ENCODE assay signal across 9 cellular contexts in genomic region chr5:159331099-159331973, GRCh38. TPM values are rescaled to one million over a fixed set of nuclear protein-coding genes. Genes with fewer than 3 reads are reported as not detected.
A peak's percentile ranks its signal among the peaks of the same experiment; 100 is the strongest.
DNase-seq lines count a peak whose midpoint lies in the region; ATAC-seq, FAIRE-seq and TF ChIP-seq lines count a peak whose summit lies in the region.
"Had no signal": no experiment of that assay in that cellular context is flagged by ENCODE, and none has a peak within 500 bp of the region (broad histone marks: within the 10 kb centered on the region; RNA-seq: fewer than 3 reads in every experiment).

No MANE protein-coding gene starts in this region.

- no peak for FAIRE-seq in D721Med (lab: Jason Lieb, UNC)
- FAIRE-seq: endometrium had no signal

- peak overlapping the region; percentile 75 for H3K4me3 Mint-ChIP-seq in WTC11

- peak; percentile 61 for ATAC-seq in GM21447 (IDR thresholded peaks at IDR 0.05; ENCODE audit: unreplicated experiment)
- peak; percentile 90 for ATAC-seq in WTC11

- H3K4me3 ChIP-seq in cardiac fibroblast (replicated peaks in 1 of 2; ENCODE audit: low read depth in 2 of 2, low read length in 2 of 2), result peak overlapping the region; percentile 49 to 52

- no peaks in the 10 kb centered on the region; the same call in 1 of the 2 replicates for H3K27me3 Mint-ChIP-seq in WTC11 (ENCODE audit: low read depth)

- H3K27ac Mint-ChIP-seq in WTC11, result no peak overlapping the region

- no peaks in the 10 kb centered on the region for H3K9me3 Mint-ChIP-seq in WTC11

- H3K4me1 Mint-ChIP-seq in WTC11, result peaks cover 13% of the 10 kb centered on the region

- TF ChIP-seq CTCF in D721Med (IDR thresholded peaks at IDR 0.05; ENCODE audit: insufficient read depth, missing control alignments) (peak; percentile 52), WTC11 (IDR thresholded peaks at IDR 0.05) (peak; percentile 89), cardiac fibroblast (IDR thresholded peaks at IDR 0.05; ENCODE audit: low read depth, low read length) (peak; percentile 78)

- DNase-seq in D721Med (ENCODE audit: insufficient read length, low spot score) (peak; percentile 62), LHCN-M2 (ENCODE audit: low read depth) (peak; percentile 34), WTC11 (ENCODE audit: low spot score) (peak; percentile 82), cardiac fibroblast (ENCODE audit: low read depth in 2 of 2) (peak; percentile 43 to 54), kidney tubule cell (ENCODE audit: low spot score) (peak; percentile 59), 8988T (no peak)
- DNase-seq in stimulated activated CD4-positive, alpha-beta T cell treated with anti-CD3 and anti-CD28 coated beads, Interleukin-2, amount 100 ng/mL, for 48 hours, result peak; percentile 77 to 78

- H3K36me3 Mint-ChIP-seq in WTC11, result no peaks in the 10 kb centered on the region

- POLR2A ChIA-PET in WTC11 (lab: Charles Lee), result no interaction called here

- CTCF ChIA-PET in WTC11 (lab: Charles Lee), result interaction anchor here (0.6 to 1.3 kb wide), 19 partner anchors 9 to 656 kb away, joined by 3 to 15 read pairs (median 3); no protein-coding TSS in a partner anchor

TF ChIP-seq in WTC11, 78 proteins besides CTCF, POLR2A, EP300 and RAD21 (continues in another document):
- TF ChIP-seq NFATC4 (CRISPR knock-in tag; IDR thresholded peaks at IDR 0.05), result no peak
- TF ChIP-seq, protein P1, sequence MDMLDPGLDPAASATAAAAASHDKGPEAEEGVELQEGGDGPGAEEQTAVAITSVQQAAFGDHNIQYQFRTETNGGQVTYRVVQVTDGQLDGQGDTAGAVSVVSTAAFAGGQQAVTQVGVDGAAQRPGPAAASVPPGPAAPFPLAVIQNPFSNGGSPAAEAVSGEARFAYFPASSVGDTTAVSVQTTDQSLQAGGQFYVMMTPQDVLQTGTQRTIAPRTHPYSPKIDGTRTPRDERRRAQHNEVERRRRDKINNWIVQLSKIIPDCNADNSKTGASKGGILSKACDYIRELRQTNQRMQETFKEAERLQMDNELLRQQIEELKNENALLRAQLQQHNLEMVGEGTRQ (CRISPR knock-in tag; IDR thresholded peaks at IDR 0.05), result 0 out of 2 replicates have a peak, but pooled peaks have one; percentile 17
- no peak for TF ChIP-seq TEAD4 (CRISPR knock-in tag; IDR thresholded peaks at IDR 0.05)
- TF ChIP-seq RORB (CRISPR knock-in tag; IDR thresholded peaks at IDR 0.05), result no peak
- no peak for TF ChIP-seq GABPB1 (CRISPR knock-in tag; IDR thresholded peaks at IDR 0.05)
- TF ChIP-seq, protein P2, sequence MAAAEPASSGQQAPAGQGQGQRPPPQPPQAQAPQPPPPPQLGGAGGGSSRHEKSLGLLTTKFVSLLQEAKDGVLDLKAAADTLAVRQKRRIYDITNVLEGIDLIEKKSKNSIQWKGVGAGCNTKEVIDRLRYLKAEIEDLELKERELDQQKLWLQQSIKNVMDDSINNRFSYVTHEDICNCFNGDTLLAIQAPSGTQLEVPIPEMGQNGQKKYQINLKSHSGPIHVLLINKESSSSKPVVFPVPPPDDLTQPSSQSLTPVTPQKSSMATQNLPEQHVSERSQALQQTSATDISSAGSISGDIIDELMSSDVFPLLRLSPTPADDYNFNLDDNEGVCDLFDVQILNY (CRISPR knock-in tag; IDR thresholded peaks at IDR 0.05), result peak; percentile 75; the same call in 1 of the 2 replicates
- TF ChIP-seq OVOL2 (CRISPR knock-in tag; IDR thresholded peaks at IDR 0.05; ENCODE audit: borderline replicate concordance), result no peak
- no peak for TF ChIP-seq ZNF263 (CRISPR knock-in tag; IDR thresholded peaks at IDR 0.05; ENCODE audit: low read depth)
- no peak for TF ChIP-seq CDX4 (CRISPR knock-in tag; IDR thresholded peaks at IDR 0.05; ENCODE audit: borderline replicate concordance)
- TF ChIP-seq SOX15 (CRISPR knock-in tag; IDR thresholded peaks at IDR 0.05), result no peak
- no peak for TF ChIP-seq STAT6 (CRISPR knock-in tag; conservative IDR thresholded peaks at IDR 0.05; ENCODE audit: low read depth)
- TF ChIP-seq, protein P3, sequence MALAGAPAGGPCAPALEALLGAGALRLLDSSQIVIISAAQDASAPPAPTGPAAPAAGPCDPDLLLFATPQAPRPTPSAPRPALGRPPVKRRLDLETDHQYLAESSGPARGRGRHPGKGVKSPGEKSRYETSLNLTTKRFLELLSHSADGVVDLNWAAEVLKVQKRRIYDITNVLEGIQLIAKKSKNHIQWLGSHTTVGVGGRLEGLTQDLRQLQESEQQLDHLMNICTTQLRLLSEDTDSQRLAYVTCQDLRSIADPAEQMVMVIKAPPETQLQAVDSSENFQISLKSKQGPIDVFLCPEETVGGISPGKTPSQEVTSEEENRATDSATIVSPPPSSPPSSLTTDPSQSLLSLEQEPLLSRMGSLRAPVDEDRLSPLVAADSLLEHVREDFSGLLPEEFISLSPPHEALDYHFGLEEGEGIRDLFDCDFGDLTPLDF (CRISPR knock-in tag; IDR thresholded peaks at IDR 0.05), result no peak
- TF ChIP-seq, protein P4, sequence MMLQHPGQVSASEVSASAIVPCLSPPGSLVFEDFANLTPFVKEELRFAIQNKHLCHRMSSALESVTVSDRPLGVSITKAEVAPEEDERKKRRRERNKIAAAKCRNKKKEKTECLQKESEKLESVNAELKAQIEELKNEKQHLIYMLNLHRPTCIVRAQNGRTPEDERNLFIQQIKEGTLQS (CRISPR knock-in tag; conservative IDR thresholded peaks at IDR 0.05), result no peak
- TF ChIP-seq CBFB (CRISPR knock-in tag; IDR thresholded peaks at IDR 0.05; ENCODE audit: low read depth), result no peak
- no peak for TF ChIP-seq ZNF317 (CRISPR knock-in tag; IDR thresholded peaks at IDR 0.05; ENCODE audit: borderline replicate concordance, low read depth)
- TF ChIP-seq IRF2 (CRISPR knock-in tag; IDR thresholded peaks at IDR 0.05; ENCODE audit: borderline replicate concordance, low read depth), result no peak
- TF ChIP-seq, protein P5, sequence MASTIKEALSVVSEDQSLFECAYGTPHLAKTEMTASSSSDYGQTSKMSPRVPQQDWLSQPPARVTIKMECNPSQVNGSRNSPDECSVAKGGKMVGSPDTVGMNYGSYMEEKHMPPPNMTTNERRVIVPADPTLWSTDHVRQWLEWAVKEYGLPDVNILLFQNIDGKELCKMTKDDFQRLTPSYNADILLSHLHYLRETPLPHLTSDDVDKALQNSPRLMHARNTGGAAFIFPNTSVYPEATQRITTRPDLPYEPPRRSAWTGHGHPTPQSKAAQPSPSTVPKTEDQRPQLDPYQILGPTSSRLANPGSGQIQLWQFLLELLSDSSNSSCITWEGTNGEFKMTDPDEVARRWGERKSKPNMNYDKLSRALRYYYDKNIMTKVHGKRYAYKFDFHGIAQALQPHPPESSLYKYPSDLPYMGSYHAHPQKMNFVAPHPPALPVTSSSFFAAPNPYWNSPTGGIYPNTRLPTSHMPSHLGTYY (CRISPR knock-in tag; IDR thresholded peaks at IDR 0.05), result no peak
- no peak for TF ChIP-seq PRRX2 (CRISPR knock-in tag; IDR thresholded peaks at IDR 0.05)
- TF ChIP-seq, protein P6, sequence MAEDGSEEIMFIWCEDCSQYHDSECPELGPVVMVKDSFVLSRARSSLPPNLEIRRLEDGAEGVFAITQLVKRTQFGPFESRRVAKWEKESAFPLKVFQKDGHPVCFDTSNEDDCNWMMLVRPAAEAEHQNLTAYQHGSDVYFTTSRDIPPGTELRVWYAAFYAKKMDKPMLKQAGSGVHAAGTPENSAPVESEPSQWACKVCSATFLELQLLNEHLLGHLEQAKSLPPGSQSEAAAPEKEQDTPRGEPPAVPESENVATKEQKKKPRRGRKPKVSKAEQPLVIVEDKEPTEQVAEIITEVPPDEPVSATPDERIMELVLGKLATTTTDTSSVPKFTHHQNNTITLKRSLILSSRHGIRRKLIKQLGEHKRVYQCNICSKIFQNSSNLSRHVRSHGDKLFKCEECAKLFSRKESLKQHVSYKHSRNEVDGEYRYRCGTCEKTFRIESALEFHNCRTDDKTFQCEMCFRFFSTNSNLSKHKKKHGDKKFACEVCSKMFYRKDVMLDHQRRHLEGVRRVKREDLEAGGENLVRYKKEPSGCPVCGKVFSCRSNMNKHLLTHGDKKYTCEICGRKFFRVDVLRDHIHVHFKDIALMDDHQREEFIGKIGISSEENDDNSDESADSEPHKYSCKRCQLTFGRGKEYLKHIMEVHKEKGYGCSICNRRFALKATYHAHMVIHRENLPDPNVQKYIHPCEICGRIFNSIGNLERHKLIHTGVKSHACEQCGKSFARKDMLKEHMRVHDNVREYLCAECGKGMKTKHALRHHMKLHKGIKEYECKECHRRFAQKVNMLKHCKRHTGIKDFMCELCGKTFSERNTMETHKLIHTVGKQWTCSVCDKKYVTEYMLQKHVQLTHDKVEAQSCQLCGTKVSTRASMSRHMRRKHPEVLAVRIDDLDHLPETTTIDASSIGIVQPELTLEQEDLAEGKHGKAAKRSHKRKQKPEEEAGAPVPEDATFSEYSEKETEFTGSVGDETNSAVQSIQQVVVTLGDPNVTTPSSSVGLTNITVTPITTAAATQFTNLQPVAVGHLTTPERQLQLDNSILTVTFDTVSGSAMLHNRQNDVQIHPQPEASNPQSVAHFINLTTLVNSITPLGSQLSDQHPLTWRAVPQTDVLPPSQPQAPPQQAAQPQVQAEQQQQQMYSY (CRISPR knock-in tag; IDR thresholded peaks at IDR 0.05), result peak; percentile 77

RNA-seq across cellular contexts. Expression of gene IL12B, which starts 1.0 kb away (rescaled TPM):
- total RNA-seq in LHCN-M2 (2014; rRNA removed) (not detected in 2 replicates), WTC11 (2021) (not detected in 3 replicates)
- polyA plus RNA-seq in LHCN-M2 (2012), result not detected
